In the genomic region with DNA sequence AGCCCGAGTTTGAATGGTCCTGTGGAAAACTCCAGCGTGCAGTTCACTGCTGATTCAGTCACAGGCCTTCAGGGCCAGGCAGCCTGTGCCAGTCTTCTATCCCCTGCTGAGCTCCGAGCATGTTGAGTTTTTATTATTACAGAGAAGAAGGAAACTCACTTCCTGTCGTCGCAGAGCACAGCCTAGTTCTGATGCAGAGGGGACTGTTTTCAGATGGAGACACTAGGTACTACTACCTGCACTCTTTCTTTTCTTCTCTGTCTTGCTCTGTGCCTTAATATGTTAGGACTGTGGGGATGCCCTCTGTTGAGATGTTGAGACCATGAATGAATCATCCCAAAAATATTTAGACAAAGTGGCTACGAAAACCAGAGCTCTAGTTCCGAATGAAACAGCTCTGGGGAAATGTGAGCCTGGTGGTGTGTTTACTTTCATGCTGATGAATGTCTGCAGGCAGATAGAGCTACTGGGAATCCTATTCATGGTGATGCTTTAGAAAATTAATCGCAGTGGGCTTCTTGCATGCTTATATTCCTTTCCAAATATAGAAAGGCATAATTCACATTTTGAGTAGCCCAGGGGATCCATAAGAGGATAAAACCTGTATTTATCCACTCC, we compare ENCODE assay signal across 11 cellular contexts. TPM values are rescaled to one million over a fixed set of nuclear protein-coding genes. Genes with fewer than 3 reads are reported as not detected.
DNase-seq lines count a peak whose midpoint lies in the region; ATAC-seq and TF ChIP-seq lines count a peak whose summit lies in the region.
"Had no signal": no experiment of that assay in that cellular context is flagged by ENCODE, and none has a peak within 500 bp of the region (broad histone marks: within the 10 kb centered on the region; RNA-seq: fewer than 3 reads in every experiment).

No MANE protein-coding gene starts in this region.

- H2AFZ ChIP-seq in osteoblast (ENCODE audit: low read length): no peak overlapping the region

- H3K9me3 Mint-ChIP-seq in activated naive CD4-positive, alpha-beta T cell treated with anti-CD3 and anti-CD28 coated beads, Interleukin-2, amount 50 U/mL, for 72 hours: no peaks in the 10 kb centered on the region

- in situ Hi-C loops in KBM-7 (cut with MboI; ENCODE audit: low pct_unique_long_range_greater_than_20kb, low sequenced_read_pairs): loop anchor here (25.0 kb wide), 1 partner anchor 403 kb away; no protein-coding TSS in a partner anchor

- ATAC-seq in GM21825 (IDR thresholded peaks at IDR 0.05; ENCODE audit: unreplicated experiment): no peak
- ATAC-seq in activated naive CD4-positive, alpha-beta T cell treated with anti-CD3 and anti-CD28 coated beads, Interleukin-2, amount 50 U/mL, for 72 hours: no peak

- peak overlapping the region in 1 of 2 donors; percentile 16 for H3K27ac Mint-ChIP-seq in activated naive CD4-positive, alpha-beta T cell treated with anti-CD3 and anti-CD28 coated beads, Interleukin-2, amount 50 U/mL, for 72 hours

- H3K4me3 ChIP-seq in osteoblast (ENCODE audit: insufficient read depth, low read length): no peak overlapping the region

- H3K9me3 ChIP-seq in osteoblast (ENCODE audit: low read depth, low read length): no peaks in the 10 kb centered on the region

- H3K27me3 ChIP-seq in osteoblast (ENCODE audit: insufficient read depth, low read length): no peaks in the 10 kb centered on the region

- TF ChIP-seq CTCF in osteoblast (IDR thresholded peaks at IDR 0.05; ENCODE audit: extremely low read depth, low read depth, low read length): no peak

- H3K27ac ChIP-seq in cingulate gyrus (ENCODE audit: low read depth, low read length) (peak overlapping the region; percentile 32), osteoblast (ENCODE audit: low read depth, low read length) (peak overlapping the region; percentile 34)

- H3K36me3 ChIP-seq in osteoblast (ENCODE audit: insufficient read depth, low read length): no peaks in the 10 kb centered on the region

- H3K36me3 Mint-ChIP-seq in activated naive CD4-positive, alpha-beta T cell treated with anti-CD3 and anti-CD28 coated beads, Interleukin-2, amount 50 U/mL, for 72 hours: peaks cover 5% of the 10 kb centered on the region in 2 donors

- peaks cover 7% of the 10 kb centered on the region for H3K4me1 ChIP-seq in osteoblast (ENCODE audit: insufficient read depth, low read length)

- H4K20me1 ChIP-seq in osteoblast (ENCODE audit: insufficient read depth, low read length): peaks cover 30% of the 10 kb centered on the region

- H3K79me2 ChIP-seq in osteoblast (ENCODE audit: insufficient read depth, low read length): no peaks in the 10 kb centered on the region

- peak; percentile 42 for DNase-seq in ELF-1 (ENCODE audit: low read depth, low spot score)
- peak; percentile 75 for DNase-seq in NCI-H2227 treated with DMSO at 0.1 percent for 48 hours (lab: John Stamatoyannopoulos, UW)
- peak; percentile 82 for DNase-seq in osteoblast (ENCODE audit: insufficient read length, low spot score, missing footprints)
- DNase-seq in activated naive CD4-positive, alpha-beta T cell treated with anti-CD3 and anti-CD28 coated beads, Interleukin-2, amount 50 U/mL, for 72 hours (ENCODE audit: low spot score in 2 of 2): no peak
- DNase-seq in NK-92 (lab: John Stamatoyannopoulos, UW; ENCODE audit: unreplicated experiment): no peak
- DNase-seq in KBM-7: no peak
- DNase-seq: NCI-H524 treated with DMSO at 0.1 percent for 48 hours had no signal

- peak overlapping the region; percentile 9 for H3K4me2 ChIP-seq in osteoblast (ENCODE audit: insufficient read depth, low read length)

RNA-seq across cellular contexts. Expression of a gene that starts 29.6 kb away (rescaled TPM):
- total RNA-seq in osteoblast: 17.4 and 21.7 TPM in 2 replicates
- 10 to 100 TPM in 1 of 2 donors, 1 to 10 TPM in 1; 8.5 to 10.6 TPM for total RNA-seq in activated naive CD4-positive, alpha-beta T cell treated with anti-CD3 and anti-CD28 coated beads, Interleukin-2, amount 50 U/mL, for 72 hours

RNA-seq across cellular contexts. Expression of a gene that starts 42.2 kb away (rescaled TPM):
- under 0.01 TPM in 1 of 2 replicates, not detected in the other for total RNA-seq in osteoblast
- not detected for total RNA-seq in activated naive CD4-positive, alpha-beta T cell treated with anti-CD3 and anti-CD28 coated beads, Interleukin-2, amount 50 U/mL, for 72 hours
- total RNA-seq: frontal cortex, pulmonary artery endothelial cell had no signal

RNA-seq across cellular contexts. Expression of a gene that starts 45.5 kb away (rescaled TPM):
- total RNA-seq in osteoblast: not detected in 2 replicates
- total RNA-seq in activated naive CD4-positive, alpha-beta T cell treated with anti-CD3 and anti-CD28 coated beads, Interleukin-2, amount 50 U/mL, for 72 hours: not detected
- total RNA-seq: frontal cortex, pulmonary artery endothelial cell had no signal

Comparison
In these comparisons a context has a peak if more than half of its experiments do, and no peak if none do; other contexts are left out.
1. DNase-seq: peak in ELF-1 (single experiment), NCI-H2227 treated with DMSO at 0.1 percent for 48 hours (single experiment) and osteoblast (single experiment); none in activated naive CD4-positive, alpha-beta T cell treated with anti-CD3 and anti-CD28 coated beads, Interleukin-2, amount 50 U/mL, for 72 hours (0 of 2), NK-92 (single experiment) and KBM-7 (single experiment).